In genomic region chr17:2086306-2086705, GRCh38 we compare ENCODE assay signal across 15 cellular contexts. TPM values are rescaled to one million over a fixed set of nuclear protein-coding genes. Genes with fewer than 3 reads are reported as not detected.
DNase-seq lines count a peak whose midpoint lies in the region; ATAC-seq and TF ChIP-seq lines count a peak whose summit lies in the region.
"Had no signal": no experiment of that assay in that cellular context is flagged by ENCODE, and none has a peak within 500 bp of the region (broad histone marks: within the 10 kb centered on the region; RNA-seq: fewer than 3 reads in every experiment).

No MANE protein-coding gene starts in this region.

- no TSS peak for BruUV-seq in OCI-LY7 (replicated peaks; lab: Mats Ljungman, UMichigan)

- H3K4me3 ChIP-seq in OCI-LY7 (ENCODE audit: low read depth, low read length, poor library complexity, severe bottlenecking) (no peak overlapping the region), right cardiac atrium (ENCODE audit: low read length) (no peak overlapping the region), spleen (no peak overlapping the region), SJCRH30 (no peak overlapping the region)
- H3K4me3 ChIP-seq in CD8-positive, alpha-beta memory T cell (ENCODE audit: low read length), result no peak overlapping the region
- H3K4me3 ChIP-seq: HAP-1, K562 had no signal

- no peaks in the 10 kb centered on the region for H3K79me2 ChIP-seq in OCI-LY7 (ENCODE audit: insufficient read depth, low read depth, low read length)

- CTCF ChIA-PET in OCI-LY7 (lab: Charles Lee; ENCODE audit: unreplicated experiment), result no interaction called here
- CTCF ChIA-PET in CD8-positive, alpha-beta memory T cell (lab: Charles Lee), result interaction anchor here (1.6 to 6.9 kb wide), 2 partner anchors 29 to 159 kb away, joined by 4 to 73 read pairs; partner anchors contain the start of gene HIC1

- H3K4me3 Mint-ChIP-seq in T-helper 2 cell treated with Interferon-gamma antibody and Interleukin-4, amounts not matched to agents 5 μg/mL and 100 μg/mL, for 36 hours, result peak overlapping the region; percentile 70
- H3K4me3 Mint-ChIP-seq in CD8-positive, alpha-beta memory T cell, result no peak overlapping the region

- peaks cover 92% of the 10 kb centered on the region for H3K4me1 Mint-ChIP-seq in T-helper 2 cell treated with Interferon-gamma antibody and Interleukin-4, amounts not matched to agents 5 μg/mL and 100 μg/mL, for 36 hours (ENCODE audit: low read depth)
- H3K4me1 Mint-ChIP-seq in CD8-positive, alpha-beta memory T cell, result peaks cover 47 to 93% (median 75%) of the 10 kb centered on the region in 3 donors

- H3K9me3 Mint-ChIP-seq in T-helper 2 cell treated with Interferon-gamma antibody and Interleukin-4, amounts not matched to agents 5 μg/mL and 100 μg/mL, for 36 hours, result no peaks in the 10 kb centered on the region
- H3K9me3 Mint-ChIP-seq in CD8-positive, alpha-beta memory T cell, result no peaks in the 10 kb centered on the region

- H3K36me3 Mint-ChIP-seq in T-helper 2 cell treated with Interferon-gamma antibody and Interleukin-4, amounts not matched to agents 5 μg/mL and 100 μg/mL, for 36 hours (ENCODE audit: low read depth), result peaks cover 31% of the 10 kb centered on the region
- H3K36me3 Mint-ChIP-seq in CD8-positive, alpha-beta memory T cell, result peaks cover 0 to 48% (median 16%) of the 10 kb centered on the region in 3 donors

- H3K27me3 ChIP-seq in right cardiac atrium (ENCODE audit: control insufficient read depth, insufficient read depth) (no peaks in the 10 kb centered on the region), spleen (replicated peaks in 1 of 7) (no peaks in the 10 kb centered on the region), SJCRH30 (no peaks in the 10 kb centered on the region)
- no peaks in the 10 kb centered on the region for H3K27me3 ChIP-seq in CD8-positive, alpha-beta memory T cell (ENCODE audit: insufficient read depth, low read length, poor library complexity, severe bottlenecking)

- no peak overlapping the region for H3K4me2 ChIP-seq in OCI-LY7 (ENCODE audit: low read length)

- no peak for TF ChIP-seq POLR2A in spleen (IDR thresholded peaks at IDR 0.05)

- intact Hi-C loops in OCI-LY7 (cut with micrococcal nuclease; ENCODE audit: unreplicated experiment), result no loop called here
- intact Hi-C loops in right cardiac atrium (cut with DNase I), result no loop called here
- intact Hi-C loops in spleen (cut with DNase I; ENCODE audit: low total_unique reads), result no loop called here

- POLR2A ChIA-PET in OCI-LY7 (lab: Charles Lee), result interaction anchor here (0.6 to 1.3 kb wide), 2 partner anchors 15 to 403 kb away, joined by 3 read pairs; no protein-coding TSS in a partner anchor
- POLR2A ChIA-PET in CD8-positive, alpha-beta memory T cell (lab: Charles Lee), result interaction anchor here (0.6 kb wide), 1 partner anchor 30 kb away, joined by 3 read pairs; no protein-coding TSS in a partner anchor

- no peak for DNase-seq in T-helper 2 cell treated with Interferon-gamma antibody and Interleukin-4, amounts not matched to agents 5 μg/mL and 100 μg/mL, for 36 hours (ENCODE audit: low spot score)
- DNase-seq in T-helper 2 cell, result no peak
- DNase-seq in OCI-LY7 (ENCODE audit: low spot score), result peak; percentile 32
- DNase-seq in right cardiac atrium, result no peak
- DNase-seq in spleen, result peak; percentile 20
- no peak for DNase-seq in CD8-positive, alpha-beta memory T cell
- no peak for DNase-seq in SJCRH30
- DNase-seq: activated CD8-positive, alpha-beta memory T cell treated with anti-CD3 and anti-CD28 coated beads, Interleukin-2, amount 50 U/mL, for 48 hours; DMS 273 treated with DMSO at 0.1 percent for 48 hours; hippocampal formation; midbrain; NCI-H2029 had no signal

- ATAC-seq in right cardiac atrium, result no peak
- no peak for ATAC-seq in HG03520 (IDR thresholded peaks at IDR 0.05; ENCODE audit: unreplicated experiment)
- ATAC-seq: K562 had no signal

- H3K36me3 ChIP-seq in OCI-LY7 (ENCODE audit: insufficient read depth, low read length) (peaks cover 2% of the 10 kb centered on the region; the same call in 1 of the 2 replicates), spleen (peaks cover 0 to 27% (median 6%) of the 10 kb centered on the region in 6 donors), SJCRH30 (no peaks in the 10 kb centered on the region)
- peaks cover 10% of the 10 kb centered on the region for H3K36me3 ChIP-seq in CD8-positive, alpha-beta memory T cell (ENCODE audit: insufficient read depth, low read length)
- H3K36me3 ChIP-seq: HAP-1 had no signal

- TF ChIP-seq CTCF in OCI-LY7 (conservative IDR thresholded peaks at IDR 0.05; ENCODE audit: low read length) (no peak), spleen (IDR thresholded peaks at IDR 0.05 in 8 of 11, conservative IDR thresholded peaks at IDR 0.05 in 3 of 11) (no peak)

- H3K9me3 ChIP-seq in OCI-LY7 (ENCODE audit: low read length) (no peaks in the 10 kb centered on the region), right cardiac atrium (ENCODE audit: control insufficient read depth, low read length) (no peaks in the 10 kb centered on the region), spleen (no peaks in the 10 kb centered on the region), SJCRH30 (replicated peaks) (no peaks in the 10 kb centered on the region)
- H3K9me3 ChIP-seq in CD8-positive, alpha-beta memory T cell (ENCODE audit: low read length), result no peaks in the 10 kb centered on the region
- H3K9me3 ChIP-seq: HAP-1 had no signal

- no peaks in the 10 kb centered on the region for H3K9me2 ChIP-seq in OCI-LY7 (ENCODE audit: insufficient read depth, low read length)

- H3K4me1 ChIP-seq in OCI-LY7 (ENCODE audit: insufficient read depth, low read length, poor library complexity, severe bottlenecking), result peaks cover 54% of the 10 kb centered on the region
- peaks cover 57% of the 10 kb centered on the region for H3K4me1 ChIP-seq in right cardiac atrium (ENCODE audit: control insufficient read depth, insufficient read depth, low read length)
- H3K4me1 ChIP-seq in spleen, result peaks cover 73 to 100% (median 89%) of the 10 kb centered on the region in 6 donors
- peaks cover 39% of the 10 kb centered on the region for H3K4me1 ChIP-seq in CD8-positive, alpha-beta memory T cell (ENCODE audit: insufficient read depth, low read length)
- peaks cover 44% of the 10 kb centered on the region for H3K4me1 ChIP-seq in SJCRH30
- H3K4me1 ChIP-seq: HAP-1 had no signal

- H3K27ac Mint-ChIP-seq in T-helper 2 cell treated with Interferon-gamma antibody and Interleukin-4, amounts not matched to agents 5 μg/mL and 100 μg/mL, for 36 hours, result peak overlapping the region; percentile 80
- H3K27ac Mint-ChIP-seq in CD8-positive, alpha-beta memory T cell, result peak overlapping the region in 3 of 8 donors; percentile 43 to 52 (median 51)

- WGBS in right cardiac atrium, result 66% methylated on average over 3 of the region's 3 CpGs
- WGBS in spleen, 5 donors, result 41 to 67% (median 55%) methylated on average over 3 of the region's 3 CpGs

- H3K27me3 Mint-ChIP-seq in T-helper 2 cell treated with Interferon-gamma antibody and Interleukin-4, amounts not matched to agents 5 μg/mL and 100 μg/mL, for 36 hours (ENCODE audit: low read depth), result no peaks in the 10 kb centered on the region
- no peaks in the 10 kb centered on the region for H3K27me3 Mint-ChIP-seq in CD8-positive, alpha-beta memory T cell

- H2AFZ ChIP-seq in OCI-LY7 (ENCODE audit: low read length), result no peak overlapping the region

- H3K27ac ChIP-seq in OCI-LY7 (ENCODE audit: low read depth, low read length, poor library complexity, severe bottlenecking), result no peak overlapping the region
- peak overlapping the region; percentile 54 for H3K27ac ChIP-seq in right cardiac atrium (ENCODE audit: low read length)
- peak overlapping the region in 7 of 8 donors; percentile 42 to 90 (median 82) for H3K27ac ChIP-seq in spleen
- H3K27ac ChIP-seq in CD8-positive, alpha-beta memory T cell (ENCODE audit: low read depth, low read length), result no peak overlapping the region
- H3K27ac ChIP-seq in SJCRH30, result no peak overlapping the region

- no peaks in the 10 kb centered on the region for H4K20me1 ChIP-seq in OCI-LY7 (ENCODE audit: insufficient read depth, low read length)

RNA-seq across cellular contexts. Expression of gene HIC1, which starts 31.4 kb away (rescaled TPM):
- 0.19 TPM in 1 of 2 replicates, not detected in the other for total RNA-seq in OCI-LY7 (2014; rRNA removed; shearing (Covaris generic))
- 0.32 TPM in 1 of 2 replicates, not detected in the other for total RNA-seq in OCI-LY7 (2022)
- total RNA-seq in right cardiac atrium, result 10 to 100 TPM; 16.9 to 33.0 (median 24.7) TPM
- polyA plus RNA-seq in right cardiac atrium, result 10.3 TPM
- 10 to 100 TPM in 6 of 7 donors, 1 to 10 TPM in 1; 7.0 to 59.6 (median 23.3) TPM for total RNA-seq in spleen
- 1 to 10 TPM; 1.3 to 4.7 (median 2.6) TPM for polyA plus RNA-seq in spleen
- 10 to 100 TPM; 39.5 to 42.7 TPM for total RNA-seq in CD8-positive, alpha-beta memory T cell
- polyA plus RNA-seq in CD8-positive, alpha-beta memory T cell, result 1.3 TPM
- total RNA-seq in SJCRH30 (2014; rRNA removed; shearing (Covaris generic)), result 0.13 and 0.18 TPM in 2 replicates

RNA-seq across cellular contexts. Expression of gene OVCA2, which starts 44.5 kb away (rescaled TPM):
- 18.8 and 24.0 TPM in 2 replicates for total RNA-seq in OCI-LY7 (2014; rRNA removed; shearing (Covaris generic))
- total RNA-seq in OCI-LY7 (2022), result 18.2 and 21.9 TPM in 2 replicates
- total RNA-seq in right cardiac atrium, result 10 to 100 TPM; 15.3 to 29.4 (median 20.5) TPM
- 35.6 TPM for polyA plus RNA-seq in right cardiac atrium
- total RNA-seq in spleen, result 10 to 100 TPM; 20.9 to 51.3 (median 28.9) TPM
- polyA plus RNA-seq in spleen, result 10 to 100 TPM; 52.9 to 68.8 (median 66.4) TPM
- total RNA-seq in CD8-positive, alpha-beta memory T cell, result 10 to 100 TPM; 54.2 to 56.2 TPM
- polyA plus RNA-seq in CD8-positive, alpha-beta memory T cell, result 60.0 TPM
- 14.1 and 17.2 TPM in 2 replicates for total RNA-seq in SJCRH30 (2014; rRNA removed; shearing (Covaris generic))

RNA-seq across cellular contexts. Expression of gene DPH1, which starts 56.4 kb away (rescaled TPM):
- 26.5 and 30.4 TPM in 2 replicates for total RNA-seq in OCI-LY7 (2014; rRNA removed; shearing (Covaris generic))
- total RNA-seq in OCI-LY7 (2022) (35.1 and 42.6 TPM in 2 replicates), right cardiac atrium (10 to 100 TPM; 24.7 to 30.7 (median 27.5) TPM), spleen (10 to 100 TPM; 38.3 to 58.5 (median 43.5) TPM)
- polyA plus RNA-seq in right cardiac atrium (20.5 TPM), spleen (10 to 100 TPM; 20.6 to 37.9 (median 20.9) TPM)
- total RNA-seq in CD8-positive, alpha-beta memory T cell, result 10 to 100 TPM; 38.5 to 43.8 TPM
- polyA plus RNA-seq in CD8-positive, alpha-beta memory T cell, result 33.2 TPM
- total RNA-seq in SJCRH30 (2014; rRNA removed; shearing (Covaris generic)), result 14.4 and 14.6 TPM in 2 replicates

Comparison
In these comparisons a context has a peak if more than half of its experiments do, and no peak if none do; other contexts are left out.
1. DNase-seq: peak in OCI-LY7 (single experiment) and spleen (single experiment); none in T-helper 2 cell treated with Interferon-gamma antibody and Interleukin-4, amounts not matched to agents 5 μg/mL and 100 μg/mL, for 36 hours (single experiment), T-helper 2 cell (0 of 5), right cardiac atrium (0 of 3), CD8-positive, alpha-beta memory T cell (0 of 5) and SJCRH30 (0 of 2).
2. H3K27ac ChIP-seq: peak in right cardiac atrium (single experiment) and spleen (7 of 8); none in OCI-LY7 (single experiment), CD8-positive, alpha-beta memory T cell (single experiment) and SJCRH30 (single experiment).